Comparison of ENCODE assay signal across 1 cellular context in the genomic region with DNA sequence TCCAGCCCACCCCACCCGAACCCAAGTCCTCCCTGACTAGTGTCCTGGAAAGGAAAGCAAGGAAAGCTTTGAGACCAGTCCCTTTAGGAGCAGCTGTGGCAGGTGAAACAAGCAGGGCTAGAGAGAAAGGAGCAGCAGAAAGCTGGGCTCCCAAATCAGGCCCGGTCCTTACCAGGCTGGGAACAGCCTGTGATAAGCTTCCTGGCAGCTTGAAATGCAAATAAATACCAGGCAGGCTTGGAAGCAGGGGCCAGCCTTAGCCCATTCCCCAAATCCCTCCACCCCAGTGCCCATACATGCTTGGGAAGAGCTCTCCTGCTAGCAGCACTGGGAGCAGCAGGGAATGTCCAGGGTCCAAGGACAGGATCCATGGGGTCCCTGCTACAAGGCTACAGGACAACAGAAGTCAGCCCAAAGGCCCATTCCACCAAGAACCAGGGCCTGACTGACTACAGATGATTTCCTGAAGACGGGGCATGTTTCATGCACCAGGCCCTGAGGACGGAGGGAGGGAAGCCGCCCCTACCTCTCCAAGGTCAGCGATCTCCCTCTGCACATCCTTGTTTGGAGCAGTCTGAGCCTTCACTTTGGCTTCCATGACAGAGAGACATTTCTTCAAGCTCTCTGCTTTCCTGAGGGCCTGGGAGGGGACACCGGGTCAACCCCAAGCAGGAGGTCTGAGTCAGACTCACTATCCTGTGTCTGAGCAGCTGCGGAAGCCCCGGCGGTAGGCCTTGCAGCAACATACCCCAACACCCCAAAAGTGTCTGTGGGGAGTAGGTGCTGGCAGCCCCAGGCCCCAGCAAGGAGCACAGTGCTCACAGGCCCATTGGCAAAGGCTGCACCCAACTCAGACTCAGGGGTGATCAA.
TF ChIP-seq lines count a peak whose summit lies in the region.

No MANE protein-coding gene starts in this region.

TF ChIP-seq in SK-N-SH, 30 proteins besides CTCF, POLR2A, EP300 and RAD21 (continued from another document):
- TF ChIP-seq, protein P1, sequence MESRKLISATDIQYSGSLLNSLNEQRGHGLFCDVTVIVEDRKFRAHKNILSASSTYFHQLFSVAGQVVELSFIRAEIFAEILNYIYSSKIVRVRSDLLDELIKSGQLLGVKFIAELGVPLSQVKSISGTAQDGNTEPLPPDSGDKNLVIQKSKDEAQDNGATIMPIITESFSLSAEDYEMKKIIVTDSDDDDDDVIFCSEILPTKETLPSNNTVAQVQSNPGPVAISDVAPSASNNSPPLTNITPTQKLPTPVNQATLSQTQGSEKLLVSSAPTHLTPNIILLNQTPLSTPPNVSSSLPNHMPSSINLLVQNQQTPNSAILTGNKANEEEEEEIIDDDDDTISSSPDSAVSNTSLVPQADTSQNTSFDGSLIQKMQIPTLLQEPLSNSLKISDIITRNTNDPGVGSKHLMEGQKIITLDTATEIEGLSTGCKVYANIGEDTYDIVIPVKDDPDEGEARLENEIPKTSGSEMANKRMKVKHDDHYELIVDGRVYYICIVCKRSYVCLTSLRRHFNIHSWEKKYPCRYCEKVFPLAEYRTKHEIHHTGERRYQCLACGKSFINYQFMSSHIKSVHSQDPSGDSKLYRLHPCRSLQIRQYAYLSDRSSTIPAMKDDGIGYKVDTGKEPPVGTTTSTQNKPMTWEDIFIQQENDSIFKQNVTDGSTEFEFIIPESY (IDR thresholded peaks at IDR 0.05; ENCODE audit: borderline replicate concordance, low read depth), result no peak
- no peak for TF ChIP-seq ELF1 (IDR thresholded peaks at IDR 0.05)
- TF ChIP-seq SIN3A (IDR thresholded peaks at IDR 0.05; ENCODE audit: borderline replicate concordance, low read depth, low read length), result no peak
